ENCODE assay signal across 21 cellular contexts in the genomic region with DNA sequence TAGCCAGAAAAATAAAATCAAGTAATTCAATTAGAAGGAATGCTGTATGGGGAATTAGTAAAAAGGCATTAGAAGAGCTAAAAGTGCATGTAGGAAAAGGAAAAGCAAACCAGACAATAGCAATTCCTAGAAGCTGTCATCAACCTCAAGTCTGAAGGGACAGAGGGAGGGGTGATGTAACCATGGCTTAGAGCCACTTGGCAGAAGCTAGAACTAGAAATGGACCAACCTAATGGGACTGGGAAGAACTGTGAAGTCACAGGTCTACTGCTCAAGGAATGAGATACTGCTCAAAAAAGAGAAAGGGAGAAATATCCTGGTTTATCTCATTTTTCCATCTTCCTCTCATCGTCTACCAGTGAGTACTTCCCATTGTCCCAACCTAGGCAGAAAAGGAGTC.
A peak's percentile ranks its signal among the peaks of the same experiment; 100 is the strongest.
DNase-seq lines count a peak whose midpoint lies in the region; ATAC-seq, FAIRE-seq and TF ChIP-seq lines count a peak whose summit lies in the region.
"Had no signal": no experiment of that assay in that cellular context is flagged by ENCODE, and none has a peak within 500 bp of the region (broad histone marks: within the 10 kb centered on the region; RNA-seq: fewer than 3 reads in every experiment).

No MANE protein-coding gene starts in this region.

- no peak overlapping the region for H3K4me3 ChIP-seq in fibroblast of mammary gland (ENCODE audit: control insufficient read depth, low read depth, low read length)
- H3K4me3 ChIP-seq: BLaER1 treated with 17β-estradiol and CSF1 and Interleukin-3, amounts not matched to agents 10 nM and 100 nM; GM23248 had no signal

- no peak for DNase-seq in left ventricle myocardium superior
- DNase-seq in cardiac septum (ENCODE audit: low spot score) = no peak
- peak; percentile 3 for DNase-seq in EH (ENCODE audit: low read depth)
- peak; percentile 4 for DNase-seq in fibroblast of mammary gland (ENCODE audit: low read depth)
- DNase-seq in HTR-8/SVneo (ENCODE audit: insufficient read length, low spot score) = no peak
- DNase-seq: AML-193; BE2C; CD4-positive, alpha-beta T cell; CD8-positive, alpha-beta memory T cell; DMS 273 treated with DMSO at 0.1 percent for 48 hours; DMS79; GF-D8; GM23248; H7; HCEC 1CT had no signal

- no peak for FAIRE-seq in HTR-8/SVneo (lab: Jason Lieb, UNC)
- FAIRE-seq: D721Med, GM12891, GM18507, H1 had no signal

- intact Hi-C loops in left ventricle myocardium superior (cut with micrococcal nuclease) (no loop called here), cardiac septum (cut with DNase I) (no loop called here)

- ATAC-seq in left ventricle myocardium superior (peak; percentile 37), GM21381 (IDR thresholded peaks at IDR 0.05; ENCODE audit: unreplicated experiment) (no peak)

- TF ChIP-seq CTCF in fibroblast of mammary gland (conservative IDR thresholded peaks at IDR 0.05; ENCODE audit: control insufficient read depth, insufficient read depth, low read depth, low read length) = no peak

Comparison
In these comparisons a context has a peak if more than half of its experiments do, and no peak if none do; other contexts are left out.
1. DNase-seq: peak in EH (single experiment) and fibroblast of mammary gland (single experiment); none in left ventricle myocardium superior (single experiment), cardiac septum (single experiment) and HTR-8/SVneo (single experiment).